32 cellular contexts compared by ENCODE assay signal in the genomic region with DNA sequence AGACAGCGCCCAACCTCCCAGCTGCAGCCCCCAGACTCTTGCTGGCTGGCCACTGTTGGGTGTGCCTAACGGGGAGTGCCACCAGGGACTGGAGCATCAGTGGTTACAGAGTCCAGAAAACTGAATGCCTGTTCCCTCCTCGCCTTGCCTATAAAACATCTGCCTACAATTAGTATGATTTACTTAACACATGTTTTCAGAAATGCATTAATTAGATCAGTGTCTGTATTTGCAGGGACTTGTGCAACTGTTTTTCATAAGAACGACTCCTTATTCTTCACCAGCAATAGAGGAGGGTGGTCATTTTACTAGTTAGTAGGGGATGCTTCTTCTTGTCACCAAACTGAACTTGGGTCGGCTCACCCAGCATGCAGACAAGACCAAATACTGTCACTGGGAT.
"Had no signal": no experiment of that assay in that cellular context is flagged by ENCODE, and none has a peak within 500 bp of the region (broad histone marks: within the 10 kb centered on the region; RNA-seq: fewer than 3 reads in every experiment).

No MANE protein-coding gene starts in this region.

- DNase-seq: activated B cell treated with CpG ODN at 0.5 μM for 24 hours; activated CD4-positive, alpha-beta memory T cell treated with anti-CD3 and anti-CD28 coated beads for 36 hours; activated CD4-positive, alpha-beta T cell treated with anti-CD3 and anti-CD28 coated beads for 4 hours; activated CD4-positive, alpha-beta T cell treated with anti-CD3 and anti-CD28 coated beads, Interleukin-2, amount 10 ng/mL, durations not matched to agents 24 days and 14 days; activated CD4-positive, alpha-beta T cell treated with anti-CD3 and anti-CD28 coated beads, Interleukin-2, amount 50 U/mL, for 1 hour; activated CD4-positive, alpha-beta T cell treated with anti-CD3 and anti-CD28 coated beads, Interleukin-2, amount 50 U/mL, for 4 hours; activated CD4-positive, CD25-positive, alpha-beta regulatory T cell treated with anti-CD3 and anti-CD28 coated beads, Interleukin-2, amount 50 U/mL, for 72 hours; activated CD8-positive, alpha-beta memory T cell treated with anti-CD3 and anti-CD28 coated beads, Interleukin-2, amount 50 U/mL, for 4 hours; activated CD8-positive, alpha-beta T cell treated with anti-CD3 and anti-CD28 coated beads for 36 hours; activated effector memory CD4-positive, alpha-beta T cell treated with anti-CD3 and anti-CD28 coated beads, Interleukin-2, amount 50 U/mL, for 16 hours; activated gamma-delta T cell treated with Interleukin-2 at 50 U/mL for 16 hours; activated naive CD4-positive, alpha-beta T cell; activated naive CD4-positive, alpha-beta T cell treated with anti-CD3 and anti-CD28 coated beads for 36 hours; activated naive CD4-positive, alpha-beta T cell treated with anti-CD3 and anti-CD28 coated beads, Interleukin-2, amount 50 U/mL, for 16 hours; activated naive CD8-positive, alpha-beta T cell treated with anti-CD3 and anti-CD28 coated beads for 36 hours; activated T-cell treated with anti-CD3 and anti-CD28 coated beads for 4 hours; activated T-cell treated with anti-CD3 and anti-CD28 coated beads, Interleukin-2, amount 50 U/mL, for 1 hour; activated T-cell treated with anti-CD3 and anti-CD28 coated beads, Interleukin-2, amount 50 U/mL, for 4 hours; activated T-cell treated with anti-CD3 and anti-CD28 coated beads, Interleukin-2, amount 50 U/mL, for 72 hours; adrenal gland; amniotic stem cell; aorta; body of pancreas; brain microvascular endothelial cell; central memory CD4-positive, alpha-beta T cell; T-helper 1 cell; T-helper 2 cell; T-helper 9 cell had no signal

- H3K4me3 ChIP-seq: adrenal gland, body of pancreas, breast epithelium had no signal

- H3K27me3 ChIP-seq: adrenal gland, body of pancreas, brain microvascular endothelial cell, breast epithelium had no signal

- H3K27ac ChIP-seq: adrenal gland, body of pancreas, brain microvascular endothelial cell, breast epithelium, VCaP had no signal

- H3K36me3 ChIP-seq: adrenal gland, brain microvascular endothelial cell, breast epithelium had no signal

- H3K4me1 ChIP-seq: body of pancreas, breast epithelium had no signal

- H3K9me3 ChIP-seq: adrenal gland, body of pancreas, breast epithelium had no signal

- ATAC-seq: activated CD8-positive, alpha-beta T cell treated with anti-CD3 and anti-CD28 coated beads for 36 hours; activated naive CD4-positive, alpha-beta T cell treated with anti-CD3 and anti-CD28 coated beads, Interleukin-2, amount 50 U/mL, for 72 hours; activated T-cell treated with anti-CD3 and anti-CD28 coated beads, Interleukin-2, amount 50 U/mL, for 4 hours; activated T-cell treated with anti-CD3 and anti-CD28 coated beads, Interleukin-2, amount 50 U/mL, for 72 hours; activated T-helper 17 cell treated with anti-CD3 and anti-CD28 coated beads, Interleukin-2, amount 50 U/mL, for 72 hours; body of pancreas had no signal
